In the genomic region with DNA sequence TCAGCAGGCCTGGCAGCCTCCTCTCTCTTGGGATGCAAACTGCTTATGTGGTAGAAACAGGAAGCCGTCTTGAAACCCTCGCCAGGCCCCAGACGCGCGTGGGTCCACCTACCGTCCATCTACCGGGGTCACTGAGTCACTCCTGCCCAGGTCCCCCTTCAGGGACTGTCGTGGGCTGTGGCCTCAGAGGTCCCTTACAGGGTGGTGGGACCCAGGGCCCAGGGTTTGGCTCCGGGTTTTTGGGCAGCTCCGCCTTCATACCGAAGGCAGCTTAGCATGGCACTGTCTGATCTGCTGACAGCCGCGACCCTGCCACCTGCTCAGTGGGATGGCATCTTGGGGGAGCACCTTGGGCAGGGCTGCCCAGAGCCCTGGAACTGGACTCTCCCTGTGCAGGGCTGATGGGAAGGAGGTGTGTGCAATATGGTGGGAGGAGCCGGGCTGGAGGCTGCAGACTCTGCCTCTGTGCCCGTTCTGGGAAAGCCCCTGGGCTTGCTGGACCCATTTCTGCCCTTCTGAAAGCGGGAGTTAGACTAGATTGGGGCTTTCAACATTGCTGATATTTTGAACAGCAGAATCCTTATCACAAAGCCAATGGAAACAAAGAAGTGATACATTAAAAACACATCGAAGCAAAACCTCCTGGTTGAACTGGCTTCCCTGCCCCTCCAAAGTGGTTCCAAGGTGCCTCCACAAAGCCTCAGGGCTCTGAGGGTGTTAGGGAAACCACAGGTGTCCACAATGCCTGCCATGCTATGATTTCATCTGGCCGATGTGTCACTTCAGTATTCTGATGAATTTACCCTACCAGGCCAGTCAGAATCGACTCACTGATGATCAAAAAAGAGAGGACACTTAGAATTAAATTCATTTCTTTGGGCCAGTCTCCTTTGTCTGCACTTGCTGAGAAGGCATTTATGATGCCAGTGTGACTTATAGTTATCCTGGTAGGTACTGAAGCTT, we compare ENCODE assay signal across 15 cellular contexts.
"Had no signal": no experiment of that assay in that cellular context is flagged by ENCODE, and none has a peak within 500 bp of the region (broad histone marks: within the 10 kb centered on the region; RNA-seq: fewer than 3 reads in every experiment).

No MANE protein-coding gene starts in this region.

- H3K27ac Mint-ChIP-seq: naive thymus-derived CD4-positive, alpha-beta T cell had no signal

- H3K4me1 ChIP-seq: esophagus muscularis mucosa, gastrocnemius medialis, right atrium auricular region, sigmoid colon, stomach had no signal

- ATAC-seq: gastrocnemius medialis; left colon; naive thymus-derived CD4-positive, alpha-beta T cell had no signal

- H3K27me3 ChIP-seq: gastrocnemius medialis, right atrium auricular region, sigmoid colon had no signal

- H3K9me3 ChIP-seq: esophagus muscularis mucosa, gastrocnemius medialis, right atrium auricular region, sigmoid colon, stomach had no signal

- H3K27ac ChIP-seq: esophagus muscularis mucosa, gastrocnemius medialis, right atrium auricular region, sigmoid colon, skin epidermis, stomach had no signal

- H3K4me1 Mint-ChIP-seq: naive thymus-derived CD4-positive, alpha-beta T cell had no signal

- H3K4me3 Mint-ChIP-seq: naive thymus-derived CD4-positive, alpha-beta T cell had no signal

- H3K36me3 ChIP-seq: esophagus muscularis mucosa, gastrocnemius medialis, right atrium auricular region, sigmoid colon, stomach had no signal

- DNase-seq: effector memory CD4-positive, alpha-beta T cell; gastrocnemius medialis; kidney; left colon; naive thymus-derived CD4-positive, alpha-beta T cell; sigmoid colon; stimulated activated CD4-positive, alpha-beta T cell treated with anti-CD3 and anti-CD28 coated beads, Interleukin-2, amount 100 ng/mL, for 24 hours; stimulated activated CD4-positive, alpha-beta T cell treated with anti-CD3 and anti-CD28 coated beads, Interleukin-4, amount 100 ng/mL, for 4 hours; stimulated activated naive CD4-positive, alpha-beta T cell; stomach; substantia nigra; trophoblast cell had no signal

- H3K36me3 Mint-ChIP-seq: naive thymus-derived CD4-positive, alpha-beta T cell had no signal

- H3K4me3 ChIP-seq: esophagus muscularis mucosa, gastrocnemius medialis, right atrium auricular region, sigmoid colon, skin epidermis, stomach had no signal
